ENCODE assay signal across 8 cellular contexts in the genomic region with DNA sequence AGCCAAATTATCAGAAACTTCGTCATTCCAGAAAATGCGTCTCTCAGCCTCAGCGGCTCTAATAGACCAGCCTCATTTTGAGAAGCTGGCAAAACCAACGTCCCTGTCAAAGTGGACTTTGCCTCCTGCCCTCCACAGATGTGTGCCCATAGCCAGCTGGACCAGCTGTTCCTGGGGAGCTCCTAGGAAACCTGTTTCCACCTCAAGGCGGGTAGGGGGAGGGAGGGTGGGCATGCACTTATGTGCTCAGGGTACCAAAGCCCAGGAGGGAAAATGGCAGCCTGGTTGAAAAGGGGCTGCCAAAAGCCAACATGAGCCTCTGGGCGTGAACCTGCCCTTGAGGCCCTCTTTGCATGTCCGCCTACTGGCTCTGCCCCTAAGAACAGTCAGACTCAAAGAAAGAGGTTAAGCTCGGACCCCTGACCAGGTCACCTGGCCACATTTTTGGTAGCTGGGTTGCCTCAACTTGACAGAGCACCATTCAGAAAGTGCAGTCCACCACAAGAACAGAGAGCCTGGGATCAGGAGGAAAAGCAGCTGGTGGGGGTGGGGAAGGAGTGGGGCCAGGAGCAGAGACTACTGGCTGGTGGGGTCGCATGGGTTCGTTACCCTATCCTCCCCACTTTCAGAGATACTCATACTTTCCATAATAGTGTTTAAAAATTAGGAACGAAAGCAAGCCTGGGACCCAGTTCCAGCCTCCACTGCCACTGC. TPM values are rescaled to one million over a fixed set of nuclear protein-coding genes. Genes with fewer than 3 reads are reported as not detected.
DNase-seq lines count a peak whose midpoint lies in the region; ATAC-seq and TF ChIP-seq lines count a peak whose summit lies in the region.

No MANE protein-coding gene starts in this region.

- no peaks in the 10 kb centered on the region for H3K9me3 ChIP-seq in heart right ventricle

- WGBS in heart right ventricle, 2 donors: 93 to 94% methylated on average over 11 of the region's 11 CpGs

- H3K4me1 Mint-ChIP-seq in osteocyte (ENCODE audit: unreplicated experiment): peaks cover 50% of the 10 kb centered on the region

- H3K27me3 ChIP-seq in heart right ventricle: no peaks in the 10 kb centered on the region

- peaks cover 2 to 79% (median 55%) of the 10 kb centered on the region in 9 donors for H3K4me1 ChIP-seq in heart right ventricle

- no peaks in the 10 kb centered on the region for H3K9me3 Mint-ChIP-seq in osteocyte (ENCODE audit: unreplicated experiment)

- peak overlapping the region; percentile 96 for H3K27ac Mint-ChIP-seq in osteocyte (ENCODE audit: unreplicated experiment)

- in situ Hi-C loops in GM13976 (cut with MboI; ENCODE audit: low sequenced_read_pairs, unreplicated experiment): no loop called here

- no peak overlapping the region for H3K4me3 Mint-ChIP-seq in osteocyte (ENCODE audit: unreplicated experiment)

- H3K36me3 Mint-ChIP-seq in osteocyte (ENCODE audit: unreplicated experiment): no peaks in the 10 kb centered on the region

- DNase-seq in heart right ventricle (no peak), cardiac septum (ENCODE audit: low spot score) (no peak), foreskin fibroblast (no peak), osteocyte (ENCODE audit: extremely low spot score, unreplicated experiment) (no peak), GM13976 (ENCODE audit: low spot score) (no peak), NCI-H1694 (lab: John Stamatoyannopoulos, UW) (no peak), retina (no peak)

- no peaks in the 10 kb centered on the region for H3K27me3 Mint-ChIP-seq in osteocyte (ENCODE audit: unreplicated experiment)

- intact Hi-C loops in heart right ventricle (cut with DNase I): no loop called here
- intact Hi-C loops in cardiac septum (cut with DNase I): no loop called here

- H3K4me3 ChIP-seq in heart right ventricle (peak overlapping the region in 2 of 10 donors; percentile 8 to 99), foreskin fibroblast (ENCODE audit: low read depth in 1 of 2, low read length in 2 of 2) (peak overlapping the region; percentile 6 to 41)

- TF ChIP-seq CTCF in heart right ventricle (IDR thresholded peaks at IDR 0.05): no peak
- no peak for TF ChIP-seq CTCF in foreskin fibroblast (IDR thresholded peaks at IDR 0.05; ENCODE audit: low read depth, low read length)
- no peak for TF ChIP-seq CTCF in osteocyte (IDR thresholded peaks at IDR 0.05)
- TF ChIP-seq CTCF in GM13976 (IDR thresholded peaks at IDR 0.05; ENCODE audit: borderline replicate concordance, control extremely low read depth, extremely low read depth, insufficient read depth, missing control alignments): no peak

- ATAC-seq in heart right ventricle: no peak
- no peak for ATAC-seq in GM21825 (IDR thresholded peaks at IDR 0.05; ENCODE audit: unreplicated experiment)

- H3K36me3 ChIP-seq in heart right ventricle: no peaks in the 10 kb centered on the region

- H3K27ac ChIP-seq in heart right ventricle: peak overlapping the region in 9 of 10 donors; percentile 39 to 97 (median 90)

RNA-seq across cellular contexts. Expression of a gene that starts 3.5 kb away (rescaled TPM):
- total RNA-seq in heart right ventricle: 10 to 100 TPM in 3 of 10 donors, 1 to 10 TPM in 7; 3.1 to 19.0 (median 8.0) TPM
- 1 to 10 TPM; 1.4 to 4.5 TPM for polyA plus RNA-seq in heart right ventricle
- 13.0 TPM for total RNA-seq in cardiac septum
- total RNA-seq in osteocyte: 3.7 and 5.7 TPM in 2 replicates

RNA-seq across cellular contexts. Expression of a gene that starts 35.4 kb away (rescaled TPM):
- total RNA-seq in heart right ventricle (10 to 100 TPM in 6 of 10 donors, 1 to 10 TPM in 4; 8.3 to 20.4 (median 12.5) TPM), cardiac septum (16.3 TPM), osteocyte (17.3 and 19.4 TPM in 2 replicates)
- 1 to 10 TPM; 4.0 to 6.2 TPM for polyA plus RNA-seq in heart right ventricle

RNA-seq across cellular contexts. Expression of a gene that starts 45.1 kb away (rescaled TPM):
- total RNA-seq in heart right ventricle (1 to 10 TPM; 1.1 to 3.9 (median 1.9) TPM), cardiac septum (2.7 TPM), osteocyte (6.2 and 6.5 TPM in 2 replicates)
- polyA plus RNA-seq in heart right ventricle: 1 to 10 TPM; 3.9 to 6.9 TPM
